ENCODE assay signal across 18 cellular contexts in the genomic region with DNA sequence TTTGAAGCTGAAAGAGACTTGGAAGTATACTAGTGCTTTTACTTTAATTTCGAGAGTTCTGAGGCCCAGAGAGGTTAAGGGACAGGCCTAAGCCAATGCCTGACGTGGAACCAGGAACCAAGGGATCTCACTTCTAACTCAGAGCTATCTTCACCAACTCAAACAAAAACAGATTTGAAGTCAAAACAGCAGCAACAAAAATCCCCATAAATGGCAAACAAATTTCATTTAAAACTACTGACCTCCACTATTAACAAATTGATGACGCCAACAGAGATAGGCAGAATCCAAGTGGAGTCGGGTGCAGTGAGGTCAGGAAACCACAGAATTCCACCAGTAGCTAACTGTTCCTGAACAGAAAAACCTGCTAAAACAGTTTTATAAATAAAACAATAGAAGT.
"Had no signal": no experiment of that assay in that cellular context is flagged by ENCODE, and none has a peak within 500 bp of the region (broad histone marks: within the 10 kb centered on the region; RNA-seq: fewer than 3 reads in every experiment).

No MANE protein-coding gene starts in this region.

- H3K27me3 Mint-ChIP-seq: activated CD4-positive, alpha-beta memory T cell treated with anti-CD3 and anti-CD28 coated beads, Interleukin-2, amount 10 ng/mL, durations not matched to agents 7 days and 5 days; type B pancreatic cell had no signal

- H3K27ac ChIP-seq: adrenal gland, cardiac muscle cell, esophagus muscularis mucosa, ovary, psoas muscle, skin epidermis, testis, WERI-Rb-1 had no signal

- DNase-seq: activated CD4-positive, alpha-beta memory T cell treated with anti-CD3 and anti-CD28 coated beads, Interleukin-2, amount 10 ng/mL, durations not matched to agents 7 days and 5 days; activated CD4-positive, alpha-beta T cell treated with anti-CD3 and anti-CD28 coated beads for 1 hour; adrenal gland; dermis blood vessel endothelial cell; effector memory CD4-positive, alpha-beta T cell; immature natural killer cell; kidney glomerular epithelial cell; left ventricle myocardium superior; psoas muscle; right cardiac atrium; SW 1271; testis; WERI-Rb-1 had no signal

- H3K9me3 ChIP-seq: adrenal gland, esophagus muscularis mucosa, ovary, psoas muscle, testis had no signal

- H3K27me3 ChIP-seq: adrenal gland, cardiac muscle cell, esophagus muscularis mucosa, ovary, testis had no signal

- ATAC-seq: left ventricle myocardium superior, psoas muscle, right cardiac atrium had no signal

- H3K9me3 Mint-ChIP-seq: activated CD4-positive, alpha-beta memory T cell treated with anti-CD3 and anti-CD28 coated beads, Interleukin-2, amount 10 ng/mL, durations not matched to agents 7 days and 5 days; immature natural killer cell; type B pancreatic cell had no signal

- H3K4me3 Mint-ChIP-seq: activated CD4-positive, alpha-beta memory T cell treated with anti-CD3 and anti-CD28 coated beads, Interleukin-2, amount 10 ng/mL, durations not matched to agents 7 days and 5 days; immature natural killer cell; type B pancreatic cell had no signal

- H3K4me3 ChIP-seq: adrenal gland, cardiac muscle cell, esophagus muscularis mucosa, ovary, psoas muscle, skin epidermis, testis had no signal

- H3K27ac Mint-ChIP-seq: activated CD4-positive, alpha-beta memory T cell treated with anti-CD3 and anti-CD28 coated beads, Interleukin-2, amount 10 ng/mL, durations not matched to agents 7 days and 5 days; type B pancreatic cell had no signal

- H3K36me3 ChIP-seq: ovary had no signal
